Comparison of ENCODE assay signal across 28 cellular contexts in genomic region chr9:92467041-92467440, GRCh38. TPM values are rescaled to one million over a fixed set of nuclear protein-coding genes. Genes with fewer than 3 reads are reported as not detected.
"Had no signal": no experiment of that assay in that cellular context is flagged by ENCODE, and none has a peak within 500 bp of the region (broad histone marks: within the 10 kb centered on the region; RNA-seq: fewer than 3 reads in every experiment).

No MANE protein-coding gene starts in this region.

- ATAC-seq: activated CD8-positive, alpha-beta T cell treated with anti-CD3 and anti-CD28 coated beads, Interleukin-2, amount 10 ng/mL, durations not matched to agents 7 days and 5 days; Panc1 had no signal

- H3K4me2 ChIP-seq: KMS-11 had no signal

- H3K9ac ChIP-seq: KMS-11 had no signal

- H3K27me3 ChIP-seq: SJCRH30 had no signal

- DNase-seq: activated CD4-positive, alpha-beta T cell treated with anti-CD3 and anti-CD28 coated beads, Interleukin-2, amount 10 ng/mL, durations not matched to agents 7 days and 5 days; activated CD4-positive, alpha-beta T cell treated with anti-CD3 and anti-CD28 coated beads, Interleukin-2, amount 50 U/mL, for 48 hours; activated CD4-positive, CD25-positive, alpha-beta regulatory T cell; activated CD8-positive, alpha-beta T cell treated with anti-CD3 and anti-CD28 coated beads, Interleukin-2, amount 10 ng/mL, durations not matched to agents 7 days and 5 days; activated gamma-delta T cell; activated naive CD4-positive, alpha-beta T cell treated with Interleukin-2 at 50 U/mL for 16 hours; activated naive CD8-positive, alpha-beta T cell treated with anti-CD3 and anti-CD28 coated beads, Interleukin-2, amount 10 ng/mL, durations not matched to agents 7 days and 5 days; activated T-cell treated with anti-CD3 and anti-CD28 coated beads, Interleukin-2, amount 50 U/mL, for 24 hours; MM.1S; NCI-H1092; NCI-H1436 treated with DMSO at 0.1 percent for 48 hours; NCI-H1694 treated with DMSO at 0.1 percent for 48 hours; NCI-H2029; NCI-H345; NCI-H524 treated with DMSO at 0.1 percent for 48 hours; SHP77; SJCRH30; T1000; WERI-Rb-1 had no signal

- H3K9me3 ChIP-seq: SJCRH30 had no signal

- H3K36me3 ChIP-seq: SJCRH30, WERI-Rb-1 had no signal

- H3K4me1 ChIP-seq: SJCRH30 had no signal

- H3K4me3 ChIP-seq: SJCRH30, SK-N-MC had no signal

- H3K27ac ChIP-seq: KMS-11, SJCRH30, SK-N-MC, WERI-Rb-1 had no signal

RNA-seq across cellular contexts. Expression of gene ASPN, which starts 15.3 kb away (rescaled TPM):
- total RNA-seq: activated CD4-positive, alpha-beta T cell treated with anti-CD3 and anti-CD28 coated beads, Interleukin-2, amount 10 ng/mL, durations not matched to agents 7 days and 5 days; activated CD8-positive, alpha-beta T cell treated with anti-CD3 and anti-CD28 coated beads, Interleukin-2, amount 10 ng/mL, durations not matched to agents 7 days and 5 days; activated naive CD8-positive, alpha-beta T cell treated with anti-CD3 and anti-CD28 coated beads, Interleukin-2, amount 10 ng/mL, durations not matched to agents 7 days and 5 days; activated T-helper 2 cell treated with anti-CD3 and anti-CD28 coated beads, Interferon-gamma antibody, Interleukin-2, Interleukin-4, amounts not matched to agents 10 μg/mL and 5 μg/mL and 100 μg/mL, durations not matched to agents 14 hours and 24 hours and 36 hours; LHCN-M2; NCI-H460; T-helper 1 cell treated with Interleukin-12 subunit alpha and Interleukin-12 subunit beta and Interleukin-4 antibody, amounts not matched to agents 30 ng/mL and 1 ng/mL, for 36 hours; T-helper 2 cell treated with Interferon-gamma antibody and Interleukin-4, amounts not matched to agents 100 ng/mL and 5 ng/mL, for 36 hours had no signal

RNA-seq across cellular contexts. Expression of gene OMD, which starts 42.8 kb away (rescaled TPM):
- total RNA-seq: activated CD4-positive, alpha-beta T cell treated with anti-CD3 and anti-CD28 coated beads, Interleukin-2, amount 10 ng/mL, durations not matched to agents 7 days and 5 days; activated CD8-positive, alpha-beta T cell treated with anti-CD3 and anti-CD28 coated beads, Interleukin-2, amount 10 ng/mL, durations not matched to agents 7 days and 5 days; activated naive CD8-positive, alpha-beta T cell treated with anti-CD3 and anti-CD28 coated beads, Interleukin-2, amount 10 ng/mL, durations not matched to agents 7 days and 5 days; activated T-helper 2 cell treated with anti-CD3 and anti-CD28 coated beads, Interferon-gamma antibody, Interleukin-2, Interleukin-4, amounts not matched to agents 10 μg/mL and 5 μg/mL and 100 μg/mL, durations not matched to agents 14 hours and 24 hours and 36 hours; NCI-H460; RPMI7951; T-helper 1 cell treated with Interleukin-12 subunit alpha and Interleukin-12 subunit beta and Interleukin-4 antibody, amounts not matched to agents 30 ng/mL and 1 ng/mL, for 36 hours; T-helper 2 cell treated with Interferon-gamma antibody and Interleukin-4, amounts not matched to agents 100 ng/mL and 5 ng/mL, for 36 hours had no signal
